In genomic region chr1:9078949-9079500, GRCh38 we compare ENCODE assay signal across 1 cellular context.
TF ChIP-seq lines count a peak whose summit lies in the region.

No MANE protein-coding gene starts in this region.

TF ChIP-seq in HepG2, 621 proteins besides CTCF, POLR2A, EP300 and RAD21:
- TF ChIP-seq KLF9 (CRISPR knock-in tag; IDR thresholded peaks at IDR 0.05; ENCODE audit: low read depth) (no peak), BHLHE40 (IDR thresholded peaks at IDR 0.05; ENCODE audit: low read length) (0 out of 2 replicates have a peak, but pooled peaks have one; percentile 18)
